Comparison of ENCODE assay signal across 11 cellular contexts in genomic region chr16:57532251-57532625, GRCh38. TPM values are rescaled to one million over a fixed set of nuclear protein-coding genes. Genes with fewer than 3 reads are reported as not detected.
DNase-seq lines count a peak whose midpoint lies in the region; ATAC-seq and FAIRE-seq lines count a peak whose summit lies in the region.
"Had no signal": no experiment of that assay in that cellular context is flagged by ENCODE, and none has a peak within 500 bp of the region (broad histone marks: within the 10 kb centered on the region; RNA-seq: fewer than 3 reads in every experiment).

No MANE protein-coding gene starts in this region.

- H3K9me3 Mint-ChIP-seq in activated naive CD8-positive, alpha-beta T cell (ENCODE audit: low read depth): no peaks in the 10 kb centered on the region
- H3K9me3 Mint-ChIP-seq in activated naive CD8-positive, alpha-beta T cell treated with anti-CD3 and anti-CD28 coated beads for 36 hours: no peaks in the 10 kb centered on the region
- H3K9me3 Mint-ChIP-seq in activated CD4-positive, alpha-beta memory T cell treated with anti-CD3 and anti-CD28 coated beads for 36 hours: no peaks in the 10 kb centered on the region
- no peaks in the 10 kb centered on the region for H3K9me3 Mint-ChIP-seq in memory B cell

- H3K27me3 Mint-ChIP-seq in activated naive CD8-positive, alpha-beta T cell: no peaks in the 10 kb centered on the region
- no peaks in the 10 kb centered on the region for H3K27me3 Mint-ChIP-seq in activated naive CD8-positive, alpha-beta T cell treated with anti-CD3 and anti-CD28 coated beads for 36 hours
- no peaks in the 10 kb centered on the region for H3K27me3 Mint-ChIP-seq in activated CD4-positive, alpha-beta memory T cell treated with anti-CD3 and anti-CD28 coated beads for 36 hours
- H3K27me3 Mint-ChIP-seq in memory B cell: no peaks in the 10 kb centered on the region

- H3K4me1 Mint-ChIP-seq in activated naive CD8-positive, alpha-beta T cell (ENCODE audit: low read depth): peaks cover 60% of the 10 kb centered on the region
- H3K4me1 Mint-ChIP-seq in activated naive CD8-positive, alpha-beta T cell treated with anti-CD3 and anti-CD28 coated beads for 36 hours: peaks cover 60% of the 10 kb centered on the region
- H3K4me1 Mint-ChIP-seq in activated CD4-positive, alpha-beta memory T cell treated with anti-CD3 and anti-CD28 coated beads for 36 hours (ENCODE audit: low read depth): peaks cover 63% of the 10 kb centered on the region
- H3K4me1 Mint-ChIP-seq in memory B cell: peaks cover 51% of the 10 kb centered on the region

- ATAC-seq in memory B cell (ENCODE audit: low read depth): no peak
- ATAC-seq in HG02973 (IDR thresholded peaks at IDR 0.05; ENCODE audit: unreplicated experiment): no peak

- no peak for DNase-seq in activated naive CD8-positive, alpha-beta T cell treated with anti-CD3 and anti-CD28 coated beads for 36 hours
- peak; percentile 7 for DNase-seq in activated CD4-positive, alpha-beta memory T cell treated with anti-CD3 and anti-CD28 coated beads for 36 hours
- no peak for DNase-seq in memory B cell (ENCODE audit: low spot score in 2 of 2)
- peak; percentile 32 for DNase-seq in ureter (ENCODE audit: low spot score)
- no peak for DNase-seq in GM19239 (ENCODE audit: insufficient read length, low spot score)
- no peak for DNase-seq in epidermal melanocyte (ENCODE audit: insufficient read length, low spot score)
- DNase-seq: NCI-H1048, NCI-H748 treated with DMSO at 0.1 percent for 48 hours had no signal

- H3K4me3 Mint-ChIP-seq in activated naive CD8-positive, alpha-beta T cell: no peak overlapping the region
- no peak overlapping the region for H3K4me3 Mint-ChIP-seq in activated naive CD8-positive, alpha-beta T cell treated with anti-CD3 and anti-CD28 coated beads for 36 hours
- H3K4me3 Mint-ChIP-seq in activated CD4-positive, alpha-beta memory T cell treated with anti-CD3 and anti-CD28 coated beads for 36 hours: no peak overlapping the region
- H3K4me3 Mint-ChIP-seq in memory B cell: peak overlapping the region; percentile 50

- intact Hi-C loops in activated CD4-positive, alpha-beta memory T cell treated with anti-CD3 and anti-CD28 coated beads for 36 hours (cut with micrococcal nuclease): no loop called here

- no peaks in the 10 kb centered on the region for H3K36me3 Mint-ChIP-seq in activated naive CD8-positive, alpha-beta T cell
- H3K36me3 Mint-ChIP-seq in activated naive CD8-positive, alpha-beta T cell treated with anti-CD3 and anti-CD28 coated beads for 36 hours: peaks cover 2% of the 10 kb centered on the region
- peaks cover 3% of the 10 kb centered on the region for H3K36me3 Mint-ChIP-seq in activated CD4-positive, alpha-beta memory T cell treated with anti-CD3 and anti-CD28 coated beads for 36 hours
- peaks cover 3% of the 10 kb centered on the region for H3K36me3 Mint-ChIP-seq in memory B cell

- H3K27ac Mint-ChIP-seq in activated naive CD8-positive, alpha-beta T cell: peak overlapping the region; percentile 30
- H3K27ac Mint-ChIP-seq in activated naive CD8-positive, alpha-beta T cell treated with anti-CD3 and anti-CD28 coated beads for 36 hours: no peak overlapping the region
- peak overlapping the region; percentile 92 for H3K27ac Mint-ChIP-seq in activated CD4-positive, alpha-beta memory T cell treated with anti-CD3 and anti-CD28 coated beads for 36 hours
- H3K27ac Mint-ChIP-seq in memory B cell: peak overlapping the region; percentile 48

- POLR2A ChIA-PET in activated CD4-positive, alpha-beta memory T cell treated with anti-CD3 and anti-CD28 coated beads for 36 hours (lab: Charles Lee): no interaction called here

- CTCF ChIA-PET in activated CD4-positive, alpha-beta memory T cell treated with anti-CD3 and anti-CD28 coated beads for 36 hours (lab: Charles Lee): interaction anchor here (0.9 kb wide), 1 partner anchor 10 kb away, joined by 3 read pairs; the partner anchor contains the start of gene ADGRG5

- FAIRE-seq in GM19239 (lab: Jason Lieb, UNC): no peak

RNA-seq across cellular contexts. Expression of gene CCDC102A, which starts 4.1 kb away (rescaled TPM):
- total RNA-seq in activated naive CD8-positive, alpha-beta T cell treated with anti-CD3 and anti-CD28 coated beads for 36 hours: 10 to 100 TPM in 1 of 2 experiments, 1 to 10 TPM in 1; 8.7 to 10.2 TPM
- 1 to 10 TPM; 7.0 to 7.9 TPM for total RNA-seq in activated CD4-positive, alpha-beta memory T cell treated with anti-CD3 and anti-CD28 coated beads for 36 hours
- total RNA-seq in ureter: 4.6 TPM

RNA-seq across cellular contexts. Expression of gene ADGRG5, which starts 10.2 kb away (rescaled TPM):
- 1 to 10 TPM; 1.3 to 1.4 TPM for total RNA-seq in activated naive CD8-positive, alpha-beta T cell treated with anti-CD3 and anti-CD28 coated beads for 36 hours
- total RNA-seq in activated CD4-positive, alpha-beta memory T cell treated with anti-CD3 and anti-CD28 coated beads for 36 hours: 1 to 10 TPM; 6.7 to 6.9 TPM
- total RNA-seq in ureter: 0.75 TPM
- total RNA-seq: fibroblast of villous mesenchyme had no signal

RNA-seq across cellular contexts. Expression of gene DOK4, which starts 45.9 kb away (rescaled TPM):
- 1 to 10 TPM; 4.5 to 4.8 TPM for total RNA-seq in activated naive CD8-positive, alpha-beta T cell treated with anti-CD3 and anti-CD28 coated beads for 36 hours
- total RNA-seq in activated CD4-positive, alpha-beta memory T cell treated with anti-CD3 and anti-CD28 coated beads for 36 hours: 1 to 10 TPM; 5.5 to 7.1 TPM
- 12.5 TPM for total RNA-seq in ureter

Comparison
In these comparisons a context has a peak if more than half of its experiments do, and no peak if none do; other contexts are left out.
1. DNase-seq: peak in activated CD4-positive, alpha-beta memory T cell treated with anti-CD3 and anti-CD28 coated beads for 36 hours (single experiment) and ureter (single experiment); none in activated naive CD8-positive, alpha-beta T cell treated with anti-CD3 and anti-CD28 coated beads for 36 hours (single experiment), memory B cell (0 of 2), GM19239 (single experiment) and epidermal melanocyte (single experiment).